Comparison of ENCODE assay signal across 8 cellular contexts in genomic region chr6:53064726-53065265, GRCh38. TPM values are rescaled to one million over a fixed set of nuclear protein-coding genes. Genes with fewer than 3 reads are reported as not detected.
A peak's percentile ranks its signal among the peaks of the same experiment; 100 is the strongest.
DNase-seq lines count a peak whose midpoint lies in the region; ATAC-seq, FAIRE-seq and TF ChIP-seq lines count a peak whose summit lies in the region.

No MANE protein-coding gene starts in this region.

- peak overlapping the region; percentile 59 for H3K27ac ChIP-seq in DOHH2 (ENCODE audit: low read depth, low read length)

- H3K4me3 ChIP-seq in DOHH2 (ENCODE audit: low read length), result peak overlapping the region; percentile 95
- H3K4me3 ChIP-seq in fibroblast of mammary gland (ENCODE audit: control insufficient read depth, low read depth, low read length), result peak overlapping the region; percentile 89

- peak; percentile 83 for ATAC-seq in activated T-helper 17 cell treated with anti-CD3 and anti-CD28 coated beads, Interleukin-2, amount 50 U/mL, for 72 hours (replicated peaks)
- ATAC-seq in naive B cell (ENCODE audit: low read depth in 2 of 2), result peak; percentile 79 to 80

- FAIRE-seq in H54 (lab: Jason Lieb, UNC), result peak; percentile 98

- no peak for TF ChIP-seq CTCF in DOHH2 (IDR thresholded peaks at IDR 0.05; ENCODE audit: low read depth, low read length, poor library complexity, severe bottlenecking)
- TF ChIP-seq CTCF in fibroblast of mammary gland (conservative IDR thresholded peaks at IDR 0.05; ENCODE audit: control insufficient read depth, insufficient read depth, low read depth, low read length), result no peak

- no peaks in the 10 kb centered on the region for H3K27me3 ChIP-seq in DOHH2 (ENCODE audit: control insufficient read depth, low read length)

- peaks cover 38% of the 10 kb centered on the region for H3K79me2 ChIP-seq in DOHH2 (ENCODE audit: control insufficient read depth, low read length)

- no peaks in the 10 kb centered on the region; the same call in 1 of the 2 replicates for H4K20me1 ChIP-seq in DOHH2 (ENCODE audit: control insufficient read depth, insufficient read depth, low read depth, low read length)

- peak; percentile 96 for DNase-seq in H54 (ENCODE audit: insufficient read length, low spot score)
- DNase-seq in LoVo (ENCODE audit: low spot score), result peak; percentile 99
- peak; percentile 97 for DNase-seq in RPMI8226
- DNase-seq in fibroblast of mammary gland (ENCODE audit: low read depth), result peak; percentile 97
- peak; percentile 95 for DNase-seq in naive B cell
- DNase-seq in stimulated activated CD8-positive, alpha-beta memory T cell treated with anti-CD3 and anti-CD28 coated beads, Interleukin-7, amount 100 ng/mL, for 48 hours (ENCODE audit: extremely low read depth in 1 of 2, low read depth in 1 of 2), result peak; percentile 84 to 93

- H3K27ac Mint-ChIP-seq in activated T-helper 17 cell treated with anti-CD3 and anti-CD28 coated beads, Interleukin-2, amount 50 U/mL, for 72 hours, result peak overlapping the region; percentile 80
- H3K27ac Mint-ChIP-seq in naive B cell, result peak overlapping the region; percentile 53 to 99 (median 97)

- H3K9me2 ChIP-seq in DOHH2 (replicated peaks; ENCODE audit: control insufficient read depth, low read length), result no peaks in the 10 kb centered on the region

- peak overlapping the region; percentile 84 for H3K4me3 Mint-ChIP-seq in activated T-helper 17 cell treated with anti-CD3 and anti-CD28 coated beads, Interleukin-2, amount 50 U/mL, for 72 hours
- peak overlapping the region; percentile 92 to 100 (median 99) for H3K4me3 Mint-ChIP-seq in naive B cell

- peaks cover 47% of the 10 kb centered on the region for H3K4me1 ChIP-seq in DOHH2 (ENCODE audit: control insufficient read depth, low read length)

- no peaks in the 10 kb centered on the region for H3K9me3 ChIP-seq in DOHH2 (ENCODE audit: control insufficient read depth, insufficient read depth, low read length)

- no peaks in the 10 kb centered on the region for H3F3A ChIP-seq in DOHH2 (ENCODE audit: control insufficient read depth, insufficient read depth)

- H3K9me3 Mint-ChIP-seq in activated T-helper 17 cell treated with anti-CD3 and anti-CD28 coated beads, Interleukin-2, amount 50 U/mL, for 72 hours, result no peaks in the 10 kb centered on the region
- no peaks in the 10 kb centered on the region for H3K9me3 Mint-ChIP-seq in naive B cell

- H3K36me3 ChIP-seq in DOHH2 (ENCODE audit: control insufficient read depth, low read length), result peaks cover 10% of the 10 kb centered on the region

- H3K27me3 Mint-ChIP-seq in activated T-helper 17 cell treated with anti-CD3 and anti-CD28 coated beads, Interleukin-2, amount 50 U/mL, for 72 hours, result no peaks in the 10 kb centered on the region
- H3K27me3 Mint-ChIP-seq in naive B cell, result no peaks in the 10 kb centered on the region

- H3K4me1 Mint-ChIP-seq in activated T-helper 17 cell treated with anti-CD3 and anti-CD28 coated beads, Interleukin-2, amount 50 U/mL, for 72 hours, result peaks cover 11% of the 10 kb centered on the region
- H3K4me1 Mint-ChIP-seq in naive B cell, result peaks cover 16 to 53% (median 44%) of the 10 kb centered on the region in 3 donors

- H3K36me3 Mint-ChIP-seq in activated T-helper 17 cell treated with anti-CD3 and anti-CD28 coated beads, Interleukin-2, amount 50 U/mL, for 72 hours (ENCODE audit: low read depth), result peaks cover 9% of the 10 kb centered on the region
- no peaks in the 10 kb centered on the region for H3K36me3 Mint-ChIP-seq in naive B cell

- TF ChIP-seq POLR2A in H54 (IDR thresholded peaks at IDR 0.05; ENCODE audit: low read depth, low read length), result no peak

- H3K4me2 ChIP-seq in DOHH2 (ENCODE audit: low read length), result peak overlapping the region; percentile 94

RNA-seq across cellular contexts. Expression of gene FBXO9, which starts 0.4 kb away (rescaled TPM):
- total RNA-seq in activated T-helper 17 cell treated with anti-CD3 and anti-CD28 coated beads, Interleukin-2, amount 50 U/mL, for 72 hours, result 10 to 100 TPM; 53.2 to 58.2 TPM
- polyA plus RNA-seq in naive B cell (ENCODE audit: low read depth in 6 of 6), result 10 to 100 TPM; 46.2 to 72.0 (median 51.8) TPM

RNA-seq across cellular contexts. Expression of gene CILK1, which starts 3.2 kb away (rescaled TPM):
- total RNA-seq in activated T-helper 17 cell treated with anti-CD3 and anti-CD28 coated beads, Interleukin-2, amount 50 U/mL, for 72 hours, result 1 to 10 TPM; 3.8 to 6.2 TPM
- polyA plus RNA-seq in naive B cell (ENCODE audit: low read depth in 6 of 6), result 1 to 10 TPM; 2.1 to 6.0 (median 4.8) TPM

Comparison
In these comparisons a context has a peak if more than half of its experiments do, and no peak if none do; other contexts are left out.
1. Peak in every context shown above with its lines: DNase-seq, ATAC-seq, H3K4me3 ChIP-seq and H3K27ac ChIP-seq.